8 cellular contexts compared by ENCODE assay signal in genomic region chr14:71855399-71856036, GRCh38.
DNase-seq lines count a peak whose midpoint lies in the region; ATAC-seq and TF ChIP-seq lines count a peak whose summit lies in the region.

No MANE protein-coding gene starts in this region.

- H3K36me3 ChIP-seq in Panc1 (ENCODE audit: control insufficient read depth, insufficient read depth, low read length), result no peaks in the 10 kb centered on the region

- H3K27ac Mint-ChIP-seq in Calu3 (ENCODE audit: unreplicated experiment), result no peak overlapping the region

- CTCF ChIA-PET in Calu3 (lab: Charles Lee) (interaction anchor here (0.8 to 1.2 kb wide), 5 partner anchors 21 to 752 kb away, joined by 3 to 9 read pairs (median 6); no protein-coding TSS in a partner anchor), Panc1 (lab: Charles Lee) (no interaction called here)

- POLR2A ChIA-PET in Panc1 (lab: Charles Lee), result no interaction called here

- DNase-seq in Calu3 (peak; percentile 86), HPDE6-E6E7 (ENCODE audit: extremely low spot score) (peak; percentile 61), Panc1 (ENCODE audit: low read depth, low spot score) (peak; percentile 1), head of caudate nucleus (peak; percentile 29 to 84 (median 66)), putamen (ENCODE audit: low spot score) (peak; percentile 7)
- DNase-seq in activated naive CD4-positive, alpha-beta T cell (lab: John Stamatoyannopoulos, UW), result peak in 3 of 4 experiments; percentile 7 to 19 (median 13)

- no peak overlapping the region for H3K27ac ChIP-seq in Panc1 (ENCODE audit: low read length)

- TF ChIP-seq CTCF in Calu3 (IDR thresholded peaks at IDR 0.05; ENCODE audit: unreplicated experiment), result peak; percentile 64
- peak; percentile 61 for TF ChIP-seq CTCF in Panc1 (IDR thresholded peaks at IDR 0.05)

- H3K36me3 Mint-ChIP-seq in Calu3 (ENCODE audit: insufficient read depth, unreplicated experiment), result no peaks in the 10 kb centered on the region

- no peak for ATAC-seq in Panc1
- ATAC-seq in GM21390 (IDR thresholded peaks at IDR 0.05; ENCODE audit: unreplicated experiment), result no peak
- ATAC-seq in GM19395 (IDR thresholded peaks at IDR 0.05; ENCODE audit: unreplicated experiment), result no peak

- intact Hi-C loops in Calu3 (cut with micrococcal nuclease; ENCODE audit: unreplicated experiment), result loop anchor here (1.0 to 10.0 kb wide), 4 partner anchors 101 to 741 kb away; partner anchors contain the start of gene SIPA1L1
- intact Hi-C loops in Panc1 (cut with micrococcal nuclease; ENCODE audit: unreplicated experiment), result no loop called here
- intact Hi-C loops in head of caudate nucleus (cut with DNase I), result no loop called here

- H3K4me1 Mint-ChIP-seq in Calu3 (ENCODE audit: low read depth, unreplicated experiment), result no peaks in the 10 kb centered on the region

- H3K4me3 ChIP-seq in Panc1 (ENCODE audit: low read depth in 2 of 2, low read length in 2 of 2), result no peak overlapping the region

- H3K9me3 ChIP-seq in Panc1 (ENCODE audit: control insufficient read depth, insufficient read depth, low read depth, low read length), result no peaks in the 10 kb centered on the region

- peaks cover 30% of the 10 kb centered on the region for H3K27me3 Mint-ChIP-seq in Calu3 (ENCODE audit: unreplicated experiment)

- no peak overlapping the region for H3K4me3 Mint-ChIP-seq in Calu3 (ENCODE audit: low read depth, unreplicated experiment)

- no peaks in the 10 kb centered on the region for H3K27me3 ChIP-seq in Panc1 (ENCODE audit: control insufficient read depth, insufficient read depth, low read length)

- no peaks in the 10 kb centered on the region for H3K4me1 ChIP-seq in Panc1 (ENCODE audit: control insufficient read depth, insufficient read depth, low read length)

- BruUV-seq in Calu3 (replicated peaks; lab: Mats Ljungman, UMichigan) (no TSS peak), Panc1 (replicated peaks; lab: Mats Ljungman, UMichigan) (no TSS peak)

- peaks cover 5% of the 10 kb centered on the region for H3K9me3 Mint-ChIP-seq in Calu3 (ENCODE audit: low read depth, unreplicated experiment)

- in situ Hi-C loops in Panc1 (cut with HindIII; ENCODE audit: low pct_unique_long_range_greater_than_20kb, low sequenced_read_pairs), result no loop called here

Comparison
In these comparisons a context has a peak if more than half of its experiments do, and no peak if none do; other contexts are left out.
1. DNase-seq: peak in every context shown above with its lines; median percentile 86 in Calu3; 66 in head of caudate nucleus; 61 in HPDE6-E6E7; 13 in activated naive CD4-positive, alpha-beta T cell; 7 in putamen; 1 in Panc1.